8 cellular contexts compared by ENCODE assay signal in genomic region chr7:83976302-83976701, GRCh38.
DNase-seq lines count a peak whose midpoint lies in the region; ATAC-seq and TF ChIP-seq lines count a peak whose summit lies in the region.

No MANE protein-coding gene starts in this region.

- TF ChIP-seq CTCF in Peyer's patch (IDR thresholded peaks at IDR 0.05) (peak in 5 of 6 experiments; percentile 26 to 80 (median 64)), esophagus squamous epithelium (IDR thresholded peaks at IDR 0.05) (peak in 5 of 6 experiments; percentile 56 to 74 (median 59)), prostate gland (IDR thresholded peaks at IDR 0.05) (peak; percentile 28 to 78 (median 70))

- H3K4me1 Mint-ChIP-seq in activated naive CD8-positive, alpha-beta T cell treated with anti-CD3 and anti-CD28 coated beads for 36 hours, result no peaks in the 10 kb centered on the region

- H3K27me3 Mint-ChIP-seq in activated naive CD8-positive, alpha-beta T cell treated with anti-CD3 and anti-CD28 coated beads for 36 hours, result no peaks in the 10 kb centered on the region

- no peaks in the 10 kb centered on the region for H3K36me3 ChIP-seq in Peyer's patch
- H3K36me3 ChIP-seq in esophagus squamous epithelium, result no peaks in the 10 kb centered on the region
- no peaks in the 10 kb centered on the region for H3K36me3 ChIP-seq in prostate gland

- no peak overlapping the region for H3K27ac ChIP-seq in Peyer's patch
- H3K27ac ChIP-seq in esophagus squamous epithelium, result no peak overlapping the region
- H3K27ac ChIP-seq in prostate gland, result no peak overlapping the region

- TF ChIP-seq POLR2A in Peyer's patch (IDR thresholded peaks at IDR 0.05), result no peak
- TF ChIP-seq POLR2A in esophagus squamous epithelium (IDR thresholded peaks at IDR 0.05), result no peak
- TF ChIP-seq POLR2A in prostate gland (IDR thresholded peaks at IDR 0.05), result no peak

- peak; percentile 91 for ATAC-seq in GM21447 (IDR thresholded peaks at IDR 0.05; ENCODE audit: unreplicated experiment)
- peak; percentile 70 for ATAC-seq in HG03571 (IDR thresholded peaks at IDR 0.05; ENCODE audit: unreplicated experiment)

- no peaks in the 10 kb centered on the region for H3K36me3 Mint-ChIP-seq in activated naive CD8-positive, alpha-beta T cell treated with anti-CD3 and anti-CD28 coated beads for 36 hours

- no peak overlapping the region for H3K27ac Mint-ChIP-seq in activated naive CD8-positive, alpha-beta T cell treated with anti-CD3 and anti-CD28 coated beads for 36 hours

- H3K9me3 ChIP-seq in Peyer's patch (no peaks in the 10 kb centered on the region), esophagus squamous epithelium (no peaks in the 10 kb centered on the region), prostate gland (no peaks in the 10 kb centered on the region)

- no peak overlapping the region for H3K4me3 Mint-ChIP-seq in activated naive CD8-positive, alpha-beta T cell treated with anti-CD3 and anti-CD28 coated beads for 36 hours

- H3K9me3 Mint-ChIP-seq in activated naive CD8-positive, alpha-beta T cell treated with anti-CD3 and anti-CD28 coated beads for 36 hours, result no peaks in the 10 kb centered on the region

- DNase-seq in NCI-H510A treated with DMSO at 0.1 percent for 48 hours (lab: John Stamatoyannopoulos, UW) (peak; percentile 17), NCI-H510A (lab: John Stamatoyannopoulos, UW) (no peak), Peyer's patch (no peak), esophagus squamous epithelium (lab: John Stamatoyannopoulos, UW) (no peak), prostate gland (ENCODE audit: low spot score) (no peak)
- DNase-seq in activated naive CD8-positive, alpha-beta T cell treated with anti-CD3 and anti-CD28 coated beads for 36 hours, result no peak

- no peak overlapping the region for H3K4me3 ChIP-seq in Peyer's patch
- H3K4me3 ChIP-seq in esophagus squamous epithelium, result no peak overlapping the region
- H3K4me3 ChIP-seq in prostate gland, result no peak overlapping the region

- H3K27me3 ChIP-seq in Peyer's patch, result no peaks in the 10 kb centered on the region
- H3K27me3 ChIP-seq in esophagus squamous epithelium, result no peaks in the 10 kb centered on the region
- no peaks in the 10 kb centered on the region for H3K27me3 ChIP-seq in prostate gland (replicated peaks; ENCODE audit: insufficient read depth)

- intact Hi-C loops in esophagus squamous epithelium (cut with DNase I) (no loop called here), prostate gland (cut with DNase I) (loop anchor here (5.0 kb wide), 1 partner anchor 1046 kb away; no protein-coding TSS in a partner anchor)

- H3K4me1 ChIP-seq in Peyer's patch, result no peaks in the 10 kb centered on the region
- no peaks in the 10 kb centered on the region for H3K4me1 ChIP-seq in esophagus squamous epithelium
- no peaks in the 10 kb centered on the region for H3K4me1 ChIP-seq in prostate gland (replicated peaks)
